ENCODE assay signal across 1 cellular context in genomic region chr2:105910497-105911238, GRCh38.
TF ChIP-seq lines count a peak whose summit lies in the region.

No MANE protein-coding gene starts in this region.

TF ChIP-seq in HepG2, 621 proteins besides CTCF, POLR2A, EP300 and RAD21 (continued from another document and continues in another):
- TF ChIP-seq PBX2 (CRISPR knock-in tag; IDR thresholded peaks at IDR 0.05) (no peak), ZNF704 (CRISPR knock-in tag; IDR thresholded peaks at IDR 0.05; ENCODE audit: borderline replicate concordance) (no peak; the same call in 1 of the 2 replicates), ATF1 (CRISPR knock-in tag; IDR thresholded peaks at IDR 0.05) (no peak), PAXIP1 (CRISPR knock-in tag; conservative IDR thresholded peaks at IDR 0.05) (peak; percentile 73), MED1 (CRISPR knock-in tag; IDR thresholded peaks at IDR 0.05) (peak; percentile 30; the same call in 1 of the 2 replicates), SKIL (CRISPR knock-in tag; IDR thresholded peaks at IDR 0.05; ENCODE audit: borderline replicate concordance) (no peak), UBTF (CRISPR knock-in tag; IDR thresholded peaks at IDR 0.05) (peak; percentile 32; the same call in 1 of the 2 replicates), ZNF672 (CRISPR knock-in tag; IDR thresholded peaks at IDR 0.05) (no peak), ZNF546 (CRISPR knock-in tag; conservative IDR thresholded peaks at IDR 0.05) (no peak), KDM6A (CRISPR knock-in tag; IDR thresholded peaks at IDR 0.05; ENCODE audit: low read depth) (peak; percentile 15; the same call in 1 of the 2 replicates), TFDP1 (CRISPR knock-in tag; IDR thresholded peaks at IDR 0.05; ENCODE audit: borderline replicate concordance) (peak; percentile 45; the same call in 1 of the 2 replicates), MAX (IDR thresholded peaks at IDR 0.05) (peak; percentile 79), MEIS2 (CRISPR knock-in tag; IDR thresholded peaks at IDR 0.05) (no peak), CEBPB (IDR thresholded peaks at IDR 0.05; ENCODE audit: borderline replicate concordance, low read depth, low read length) (peak; percentile 98), FOXP4 (CRISPR knock-in tag; IDR thresholded peaks at IDR 0.05) (peak; percentile 56), ZNF331 (CRISPR knock-in tag; IDR thresholded peaks at IDR 0.05) (peak; percentile 92), TP53 (CRISPR knock-in tag; conservative IDR thresholded peaks at IDR 0.05) (no peak), ATF4 (CRISPR knock-in tag; IDR thresholded peaks at IDR 0.05) (no peak), FOSL2 (CRISPR knock-in tag; IDR thresholded peaks at IDR 0.05) (peak; percentile 75; the same call in 1 of the 2 replicates), NFE2L1 (CRISPR knock-in tag; IDR thresholded peaks at IDR 0.05; ENCODE audit: borderline replicate concordance) (no peak), ZFX (CRISPR knock-in tag; IDR thresholded peaks at IDR 0.05; ENCODE audit: low read depth) (0 out of 2 replicates have a peak, but pooled peaks have one; percentile 18), ZNF276 (CRISPR knock-in tag; IDR thresholded peaks at IDR 0.05; ENCODE audit: low read depth) (no peak), ZNF441 (CRISPR knock-in tag; IDR thresholded peaks at IDR 0.05; ENCODE audit: borderline replicate concordance) (no peak), PHB2 (IDR thresholded peaks at IDR 0.05; ENCODE audit: partially characterized antibody) (no peak), NFKBIZ (CRISPR knock-in tag; IDR thresholded peaks at IDR 0.05) (no peak), RERE (CRISPR knock-in tag; IDR thresholded peaks at IDR 0.05; ENCODE audit: low read depth) (peak; percentile 46; the same call in 1 of the 2 replicates), ZIK1 (CRISPR knock-in tag; IDR thresholded peaks at IDR 0.05; ENCODE audit: borderline replicate concordance, low read depth) (no peak), MAFK (conservative IDR thresholded peaks at IDR 0.05 in 1 of 2, IDR thresholded peaks at IDR 0.05 in 1 of 2; ENCODE audit: low read length in 2 of 2) (no peak), ASH2L (IDR thresholded peaks at IDR 0.05; ENCODE audit: insufficient read length, low read depth, low read length) (peak; percentile 35)
